ENCODE assay signal across 8 cellular contexts in the genomic region with DNA sequence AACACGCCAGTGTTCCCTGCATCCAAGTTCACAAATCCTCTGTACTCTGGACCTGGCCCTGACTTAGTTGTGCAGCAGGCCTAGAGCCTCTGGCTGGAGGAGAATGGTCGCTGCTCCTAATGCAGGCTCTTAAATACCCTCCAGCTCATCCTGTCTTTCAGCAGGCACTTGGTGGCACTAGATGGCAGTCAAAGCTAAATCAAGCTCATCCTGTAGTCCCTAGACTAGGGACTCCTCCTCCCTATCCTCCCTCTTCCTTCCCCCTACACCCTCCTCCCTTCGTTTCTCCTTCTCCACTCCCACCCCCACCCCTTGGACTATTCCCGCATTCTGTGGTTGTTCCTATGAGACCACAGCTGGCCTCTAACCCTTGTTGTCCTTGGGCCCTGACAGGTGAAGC. TPM values are rescaled to one million over a fixed set of nuclear protein-coding genes. Genes with fewer than 3 reads are reported as not detected.
A peak's percentile ranks its signal among the peaks of the same experiment; 100 is the strongest.
DNase-seq lines count a peak whose midpoint lies in the region; ATAC-seq and TF ChIP-seq lines count a peak whose summit lies in the region.

No MANE protein-coding gene starts in this region.

- TF ChIP-seq CTCF in fibroblast of mammary gland (conservative IDR thresholded peaks at IDR 0.05; ENCODE audit: control insufficient read depth, insufficient read depth, low read depth, low read length) (peak; percentile 17), vagina (IDR thresholded peaks at IDR 0.05) (no peak)

- H3K9ac ChIP-seq in NT2/D1 (ENCODE audit: insufficient read length, low read depth) = no peak overlapping the region
- H3K9ac ChIP-seq in skeletal muscle tissue (ENCODE audit: low read depth in 1 of 3, low read length in 3 of 3) = no peak overlapping the region

- DNase-seq in NCI-H2081 (lab: John Stamatoyannopoulos, UW) (peak; percentile 17 to 20), NCI-H2081 treated with DMSO at 0.1 percent for 48 hours (lab: John Stamatoyannopoulos, UW) (no peak), NT2/D1 (ENCODE audit: low read depth, low spot score) (peak; percentile 76), fibroblast of mammary gland (ENCODE audit: low read depth) (peak; percentile 24), vagina (ENCODE audit: extremely low spot score in 2 of 2) (no peak), NCI-H1092 (lab: John Stamatoyannopoulos, UW) (no peak)

- H3K9me3 ChIP-seq in NT2/D1 (ENCODE audit: insufficient read depth, low read length) (no peaks in the 10 kb centered on the region), skeletal muscle tissue (ENCODE audit: control insufficient read depth in 3 of 3, low read length in 3 of 3) (no peaks in the 10 kb centered on the region), vagina (no peaks in the 10 kb centered on the region)

- H3K4me1 ChIP-seq in NT2/D1 (ENCODE audit: insufficient read depth, insufficient read length) (no peaks in the 10 kb centered on the region), skeletal muscle tissue (ENCODE audit: control insufficient read depth in 3 of 3, insufficient read depth in 3 of 3, low read length in 3 of 3) (peaks cover 0 to 3% (median 0%) of the 10 kb centered on the region in 3 donors), vagina (no peaks in the 10 kb centered on the region)

- H3K36me3 ChIP-seq in NT2/D1 (ENCODE audit: insufficient read depth, insufficient read length, low read length) (peaks cover 29% of the 10 kb centered on the region), skeletal muscle tissue (ENCODE audit: control insufficient read depth in 3 of 3, insufficient read depth in 3 of 3, low read length in 3 of 3) (peaks cover 57 to 74% (median 65%) of the 10 kb centered on the region in 3 donors), vagina (no peaks in the 10 kb centered on the region)

- peak overlapping the region; percentile 2 for H3K27ac ChIP-seq in skeletal muscle tissue (ENCODE audit: low read depth, low read length)
- H3K27ac ChIP-seq in vagina = no peak overlapping the region

- no peaks in the 10 kb centered on the region for H3K27me3 ChIP-seq in NT2/D1 (ENCODE audit: insufficient read depth, insufficient read length)
- H3K27me3 ChIP-seq in skeletal muscle tissue (ENCODE audit: control insufficient read depth in 3 of 3, insufficient read depth in 3 of 3, low read length in 3 of 3) = no peaks in the 10 kb centered on the region
- H3K27me3 ChIP-seq in vagina = no peaks in the 10 kb centered on the region

- intact Hi-C loops in vagina (cut with DNase I) = no loop called here

- no peak for TF ChIP-seq POLR2A in vagina (IDR thresholded peaks at IDR 0.05)

- ATAC-seq in GM18517 (IDR thresholded peaks at IDR 0.05; ENCODE audit: unreplicated experiment) = no peak

- H3K4me3 ChIP-seq in NT2/D1 (ENCODE audit: insufficient read length, low read depth) (no peak overlapping the region), fibroblast of mammary gland (ENCODE audit: control insufficient read depth, low read depth, low read length) (no peak overlapping the region), skeletal muscle tissue (ENCODE audit: low read length in 3 of 3) (no peak overlapping the region), vagina (no peak overlapping the region)

RNA-seq across cellular contexts. Expression of a gene that starts 41.5 kb away (rescaled TPM):
- 23.5 TPM for total RNA-seq in skeletal muscle tissue
- 19.9 TPM for total RNA-seq in vagina

Comparison
In these comparisons a context has a peak if more than half of its experiments do, and no peak if none do; other contexts are left out.
1. DNase-seq: peak in NCI-H2081 (2 of 2), NT2/D1 (single experiment) and fibroblast of mammary gland (single experiment); none in NCI-H2081 treated with DMSO at 0.1 percent for 48 hours (single experiment), vagina (0 of 2) and NCI-H1092 (single experiment).